ENCODE assay signal across 9 cellular contexts in the genomic region with DNA sequence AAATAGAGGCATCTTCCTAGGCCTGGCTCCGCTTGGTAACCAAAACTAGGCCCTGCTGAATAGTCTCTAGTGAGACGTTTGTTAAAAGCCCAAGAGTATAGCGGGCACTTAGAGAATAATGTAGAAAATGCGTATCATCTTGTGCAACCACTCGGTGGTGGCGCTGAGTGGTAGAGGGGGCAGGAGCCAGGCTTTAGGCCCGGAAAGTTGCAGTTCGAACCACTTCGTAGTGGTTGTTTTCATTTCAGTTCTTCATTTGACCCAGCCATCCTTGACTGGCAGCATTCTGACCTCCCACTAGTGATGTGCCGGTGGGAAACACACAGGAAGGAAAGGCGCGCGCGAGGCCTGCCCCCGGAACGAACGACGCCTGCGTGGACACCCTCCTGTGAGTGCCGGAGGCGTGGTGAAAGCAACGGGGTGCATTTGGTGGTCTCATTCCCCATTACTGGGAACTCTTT. TPM values are rescaled to one million over a fixed set of nuclear protein-coding genes. Genes with fewer than 3 reads are reported as not detected.
DNase-seq lines count a peak whose midpoint lies in the region; ATAC-seq, FAIRE-seq and TF ChIP-seq lines count a peak whose summit lies in the region.
"Had no signal": no experiment of that assay in that cellular context is flagged by ENCODE, and none has a peak within 500 bp of the region (broad histone marks: within the 10 kb centered on the region; RNA-seq: fewer than 3 reads in every experiment).

No MANE protein-coding gene starts in this region.

- ATAC-seq in WTC11: peak; percentile 10
- no peak for ATAC-seq in HG02610 (IDR thresholded peaks at IDR 0.05; ENCODE audit: unreplicated experiment)

- FAIRE-seq in HTR-8/SVneo (lab: Jason Lieb, UNC): no peak

- H3K27me3 Mint-ChIP-seq in WTC11 (ENCODE audit: low read depth): peaks cover 12% of the 10 kb centered on the region

- peaks cover 13% of the 10 kb centered on the region for H3K4me1 Mint-ChIP-seq in WTC11

- DNase-seq in activated T-cell treated with anti-CD3 and anti-CD28 coated beads for 1 hour (ENCODE audit: low read depth): peak; percentile 30
- no peak for DNase-seq in activated T-cell treated with anti-CD3 and anti-CD28 coated beads, Interleukin-2, amount 50 U/mL, for 1 hour
- peak; percentile 44 for DNase-seq in WTC11 (ENCODE audit: low spot score)
- DNase-seq in fibroblast of pulmonary artery (ENCODE audit: low read depth): peak; percentile 23
- DNase-seq in stimulated activated CD8-positive, alpha-beta memory T cell treated with anti-CD3 and anti-CD28 coated beads, Interleukin-12 subunit alpha, Interleukin-12 subunit beta, amount 100 ng/mL, for 1 hour (ENCODE audit: low read depth): peak; percentile 25
- no peak for DNase-seq in KG1 (lab: John Stamatoyannopoulos, UW)
- DNase-seq in HTR-8/SVneo (ENCODE audit: insufficient read length, low spot score): no peak
- DNase-seq: DND-41 had no signal

- H3K36me3 Mint-ChIP-seq in WTC11: no peaks in the 10 kb centered on the region

- TF ChIP-seq CTCF in WTC11 (IDR thresholded peaks at IDR 0.05): no peak
- no peak for TF ChIP-seq CTCF in fibroblast of pulmonary artery (IDR thresholded peaks at IDR 0.05; ENCODE audit: low read length, missing control alignments)

- POLR2A ChIA-PET in WTC11 (lab: Charles Lee): interaction anchor here (2.3 kb wide), 1 partner anchor 55 kb away, joined by 5 read pairs; no protein-coding TSS in a partner anchor

- H3K4me3 Mint-ChIP-seq in WTC11: peak overlapping the region; percentile 90

- no peaks in the 10 kb centered on the region for H3K9me3 Mint-ChIP-seq in WTC11

- H3K4me3 ChIP-seq in fibroblast of pulmonary artery (replicated peaks; ENCODE audit: low read depth, low read length): peak overlapping the region; percentile 44

- CTCF ChIA-PET in WTC11 (lab: Charles Lee): interaction anchor here (1.6 to 2.1 kb wide), 3 partner anchors 46 to 97 kb away, joined by 10 to 27 read pairs (median 14); no protein-coding TSS in a partner anchor

- H3K27ac Mint-ChIP-seq in WTC11: peak overlapping the region; percentile 94

TF ChIP-seq in WTC11, 78 proteins besides CTCF, POLR2A, EP300 and RAD21:
- TF ChIP-seq, protein P1, sequence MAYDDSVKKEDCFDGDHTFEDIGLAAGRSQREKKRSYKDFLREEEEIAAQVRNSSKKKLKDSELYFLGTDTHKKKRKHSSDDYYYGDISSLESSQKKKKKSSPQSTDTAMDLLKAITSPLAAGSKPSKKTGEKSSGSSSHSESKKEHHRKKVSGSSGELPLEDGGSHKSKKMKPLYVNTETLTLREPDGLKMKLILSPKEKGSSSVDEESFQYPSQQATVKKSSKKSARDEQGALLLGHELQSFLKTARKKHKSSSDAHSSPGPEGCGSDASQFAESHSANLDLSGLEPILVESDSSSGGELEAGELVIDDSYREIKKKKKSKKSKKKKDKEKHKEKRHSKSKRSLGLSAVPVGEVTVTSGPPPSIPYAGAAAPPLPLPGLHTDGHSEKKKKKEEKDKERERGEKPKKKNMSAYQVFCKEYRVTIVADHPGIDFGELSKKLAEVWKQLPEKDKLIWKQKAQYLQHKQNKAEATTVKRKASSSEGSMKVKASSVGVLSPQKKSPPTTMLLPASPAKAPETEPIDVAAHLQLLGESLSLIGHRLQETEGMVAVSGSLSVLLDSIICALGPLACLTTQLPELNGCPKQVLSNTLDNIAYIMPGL (CRISPR knock-in tag; IDR thresholded peaks at IDR 0.05): peak; percentile 38; the same call in 1 of the 2 replicates
- TF ChIP-seq OVOL2 (CRISPR knock-in tag; IDR thresholded peaks at IDR 0.05; ENCODE audit: borderline replicate concordance): no peak
- TF ChIP-seq, protein P2, sequence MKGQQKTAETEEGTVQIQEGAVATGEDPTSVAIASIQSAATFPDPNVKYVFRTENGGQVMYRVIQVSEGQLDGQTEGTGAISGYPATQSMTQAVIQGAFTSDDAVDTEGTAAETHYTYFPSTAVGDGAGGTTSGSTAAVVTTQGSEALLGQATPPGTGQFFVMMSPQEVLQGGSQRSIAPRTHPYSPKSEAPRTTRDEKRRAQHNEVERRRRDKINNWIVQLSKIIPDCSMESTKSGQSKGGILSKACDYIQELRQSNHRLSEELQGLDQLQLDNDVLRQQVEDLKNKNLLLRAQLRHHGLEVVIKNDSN (CRISPR knock-in tag; IDR thresholded peaks at IDR 0.05): no peak

RNA-seq across cellular contexts. Expression of a gene that starts 18.0 kb away (rescaled TPM):
- total RNA-seq in WTC11 (2021): not detected in 3 replicates

RNA-seq across cellular contexts. Expression of a gene that starts 28.1 kb away (rescaled TPM):
- not detected in 3 replicates for total RNA-seq in WTC11 (2021)

Comparison
In these comparisons a context has a peak if more than half of its experiments do, and no peak if none do; other contexts are left out.
1. DNase-seq: peak in activated T-cell treated with anti-CD3 and anti-CD28 coated beads for 1 hour (single experiment), WTC11 (single experiment), fibroblast of pulmonary artery (single experiment) and stimulated activated CD8-positive, alpha-beta memory T cell treated with anti-CD3 and anti-CD28 coated beads, Interleukin-12 subunit alpha, Interleukin-12 subunit beta, amount 100 ng/mL, for 1 hour (single experiment); none in activated T-cell treated with anti-CD3 and anti-CD28 coated beads, Interleukin-2, amount 50 U/mL, for 1 hour (single experiment), KG1 (single experiment) and HTR-8/SVneo (single experiment).